2 cellular contexts compared by ENCODE assay signal in genomic region chr11:18457435-18457834, GRCh38.
TF ChIP-seq lines count a peak whose summit lies in the region.

No MANE protein-coding gene starts in this region.

TF ChIP-seq in SK-N-SH, 30 proteins besides CTCF, POLR2A, EP300 and RAD21 (continued from another document):
- TF ChIP-seq NFIC (IDR thresholded peaks at IDR 0.05; ENCODE audit: borderline replicate concordance) (no peak), JUND (IDR thresholded peaks at IDR 0.05) (no peak), REST (IDR thresholded peaks at IDR 0.05; ENCODE audit: low read depth, low read length) (no peak)

TF ChIP-seq in SK-N-SH treated with all-trans-retinoic acid at 6 μM for 48 hours, 23 proteins besides CTCF, POLR2A, EP300 and RAD21 (continued from another document):
- TF ChIP-seq TSHZ2 (CRISPR knock-in tag; IDR thresholded peaks at IDR 0.05): no peak
- TF ChIP-seq OSR1 (CRISPR knock-in tag; IDR thresholded peaks at IDR 0.05): no peak
- no peak for TF ChIP-seq ZC3H10 (CRISPR knock-in tag; IDR thresholded peaks at IDR 0.05)
- no peak for TF ChIP-seq GLIS3 (CRISPR knock-in tag; IDR thresholded peaks at IDR 0.05)
- no peak for TF ChIP-seq ISL1 (CRISPR knock-in tag; IDR thresholded peaks at IDR 0.05)
- TF ChIP-seq ZNF8 (CRISPR knock-in tag; IDR thresholded peaks at IDR 0.05): no peak
- no peak for TF ChIP-seq SNAI2 (CRISPR knock-in tag; IDR thresholded peaks at IDR 0.05)
- TF ChIP-seq ZFP30 (CRISPR knock-in tag; IDR thresholded peaks at IDR 0.05): no peak
- TF ChIP-seq ESRRG (CRISPR knock-in tag; IDR thresholded peaks at IDR 0.05): no peak
- TF ChIP-seq PATZ1 (CRISPR knock-in tag; IDR thresholded peaks at IDR 0.05; ENCODE audit: borderline replicate concordance): no peak
- no peak for TF ChIP-seq ARNTL (CRISPR knock-in tag; IDR thresholded peaks at IDR 0.05; ENCODE audit: borderline replicate concordance, low read depth)
- no peak for TF ChIP-seq ZFP3 (CRISPR knock-in tag; IDR thresholded peaks at IDR 0.05)
- no peak for TF ChIP-seq CREB5 (CRISPR knock-in tag; IDR thresholded peaks at IDR 0.05; ENCODE audit: low read depth)
- TF ChIP-seq POU6F1 (CRISPR knock-in tag; IDR thresholded peaks at IDR 0.05; ENCODE audit: borderline replicate concordance, low read depth): no peak
- TF ChIP-seq RARB (CRISPR knock-in tag; IDR thresholded peaks at IDR 0.05): no peak
- TF ChIP-seq ZNF70 (CRISPR knock-in tag; IDR thresholded peaks at IDR 0.05): no peak
- TF ChIP-seq CSRNP3 (CRISPR knock-in tag; IDR thresholded peaks at IDR 0.05): no peak
